ENCODE assay signal across 11 cellular contexts in genomic region chr18:63106727-63107126, GRCh38.
DNase-seq lines count a peak whose midpoint lies in the region; ATAC-seq and TF ChIP-seq lines count a peak whose summit lies in the region.
"Had no signal": no experiment of that assay in that cellular context is flagged by ENCODE, and none has a peak within 500 bp of the region (broad histone marks: within the 10 kb centered on the region; RNA-seq: fewer than 3 reads in every experiment).

No MANE protein-coding gene starts in this region.

- H3K4me1 Mint-ChIP-seq in activated T-helper 2 cell treated with anti-CD3 and anti-CD28 coated beads, Interferon-gamma antibody, Interleukin-2, Interleukin-4, amounts not matched to agents 10 μg/mL and 5 μg/mL and 100 μg/mL, durations not matched to agents 14 hours and 24 hours and 36 hours (ENCODE audit: low read depth): peaks cover 58% of the 10 kb centered on the region
- H3K4me1 Mint-ChIP-seq in HFFc6 (ENCODE audit: low read depth): no peaks in the 10 kb centered on the region

- peaks cover 5% of the 10 kb centered on the region for H3K27me3 Mint-ChIP-seq in activated T-helper 2 cell treated with anti-CD3 and anti-CD28 coated beads, Interferon-gamma antibody, Interleukin-2, Interleukin-4, amounts not matched to agents 10 μg/mL and 5 μg/mL and 100 μg/mL, durations not matched to agents 14 hours and 24 hours and 36 hours (ENCODE audit: low read depth)
- H3K27me3 Mint-ChIP-seq in HFFc6 (ENCODE audit: insufficient read depth): peaks cover 26% of the 10 kb centered on the region

- TF ChIP-seq CTCF in HFFc6 (IDR thresholded peaks at IDR 0.05): no peak

- H3K9me3 Mint-ChIP-seq in activated T-helper 2 cell treated with anti-CD3 and anti-CD28 coated beads, Interferon-gamma antibody, Interleukin-2, Interleukin-4, amounts not matched to agents 10 μg/mL and 5 μg/mL and 100 μg/mL, durations not matched to agents 14 hours and 24 hours and 36 hours: peaks cover 21% of the 10 kb centered on the region
- peaks cover 5% of the 10 kb centered on the region for H3K9me3 Mint-ChIP-seq in HFFc6

- peak overlapping the region; percentile 88 for H3K27ac Mint-ChIP-seq in activated T-helper 2 cell treated with anti-CD3 and anti-CD28 coated beads, Interferon-gamma antibody, Interleukin-2, Interleukin-4, amounts not matched to agents 10 μg/mL and 5 μg/mL and 100 μg/mL, durations not matched to agents 14 hours and 24 hours and 36 hours
- H3K27ac Mint-ChIP-seq in HFFc6: no peak overlapping the region

- peaks cover 15% of the 10 kb centered on the region for H3K36me3 Mint-ChIP-seq in activated T-helper 2 cell treated with anti-CD3 and anti-CD28 coated beads, Interferon-gamma antibody, Interleukin-2, Interleukin-4, amounts not matched to agents 10 μg/mL and 5 μg/mL and 100 μg/mL, durations not matched to agents 14 hours and 24 hours and 36 hours (ENCODE audit: low read depth)
- H3K36me3 Mint-ChIP-seq in HFFc6 (ENCODE audit: low read depth): no peaks in the 10 kb centered on the region

- ATAC-seq in GM18511 (IDR thresholded peaks at IDR 0.05; ENCODE audit: unreplicated experiment) (peak; percentile 40), GM21423 (IDR thresholded peaks at IDR 0.05; ENCODE audit: unreplicated experiment) (peak; percentile 27), HG03135 (IDR thresholded peaks at IDR 0.05; ENCODE audit: unreplicated experiment) (peak; percentile 39)

- DNase-seq in activated T-helper 2 cell treated with anti-CD3 and anti-CD28 coated beads, Interferon-gamma antibody, Interleukin-2, Interleukin-4, amounts not matched to agents 10 μg/mL and 5 μg/mL and 100 μg/mL, durations not matched to agents 14 hours and 24 hours and 36 hours (ENCODE audit: low spot score): no peak
- no peak for DNase-seq in HFFc6
- no peak for DNase-seq in cardiac septum (ENCODE audit: low spot score)
- DNase-seq in NCI-H748 (lab: John Stamatoyannopoulos, UW; ENCODE audit: unreplicated experiment): no peak
- no peak for DNase-seq in NCI-H1694 (lab: John Stamatoyannopoulos, UW)
- DNase-seq: activated CD4-positive, CD25-positive, alpha-beta regulatory T cell treated with anti-CD3 and anti-CD28 coated beads, Interleukin-2, amount 50 U/mL, for 72 hours; foreskin melanocyte; GDM1 had no signal

- peak overlapping the region; percentile 60 for H3K4me3 Mint-ChIP-seq in activated T-helper 2 cell treated with anti-CD3 and anti-CD28 coated beads, Interferon-gamma antibody, Interleukin-2, Interleukin-4, amounts not matched to agents 10 μg/mL and 5 μg/mL and 100 μg/mL, durations not matched to agents 14 hours and 24 hours and 36 hours (ENCODE audit: low read depth)
- H3K4me3 Mint-ChIP-seq in HFFc6: no peak overlapping the region

- intact Hi-C loops in activated T-helper 2 cell treated with anti-CD3 and anti-CD28 coated beads, Interferon-gamma antibody, Interleukin-2, Interleukin-4, amounts not matched to agents 10 μg/mL and 5 μg/mL and 100 μg/mL, durations not matched to agents 14 hours and 24 hours and 36 hours (cut with micrococcal nuclease): loop anchor here (1.0 to 10.0 kb wide), 10 partner anchors 8 to 844 kb away; no protein-coding TSS in a partner anchor
- intact Hi-C loops in cardiac septum (cut with DNase I): no loop called here
